In the genomic region with DNA sequence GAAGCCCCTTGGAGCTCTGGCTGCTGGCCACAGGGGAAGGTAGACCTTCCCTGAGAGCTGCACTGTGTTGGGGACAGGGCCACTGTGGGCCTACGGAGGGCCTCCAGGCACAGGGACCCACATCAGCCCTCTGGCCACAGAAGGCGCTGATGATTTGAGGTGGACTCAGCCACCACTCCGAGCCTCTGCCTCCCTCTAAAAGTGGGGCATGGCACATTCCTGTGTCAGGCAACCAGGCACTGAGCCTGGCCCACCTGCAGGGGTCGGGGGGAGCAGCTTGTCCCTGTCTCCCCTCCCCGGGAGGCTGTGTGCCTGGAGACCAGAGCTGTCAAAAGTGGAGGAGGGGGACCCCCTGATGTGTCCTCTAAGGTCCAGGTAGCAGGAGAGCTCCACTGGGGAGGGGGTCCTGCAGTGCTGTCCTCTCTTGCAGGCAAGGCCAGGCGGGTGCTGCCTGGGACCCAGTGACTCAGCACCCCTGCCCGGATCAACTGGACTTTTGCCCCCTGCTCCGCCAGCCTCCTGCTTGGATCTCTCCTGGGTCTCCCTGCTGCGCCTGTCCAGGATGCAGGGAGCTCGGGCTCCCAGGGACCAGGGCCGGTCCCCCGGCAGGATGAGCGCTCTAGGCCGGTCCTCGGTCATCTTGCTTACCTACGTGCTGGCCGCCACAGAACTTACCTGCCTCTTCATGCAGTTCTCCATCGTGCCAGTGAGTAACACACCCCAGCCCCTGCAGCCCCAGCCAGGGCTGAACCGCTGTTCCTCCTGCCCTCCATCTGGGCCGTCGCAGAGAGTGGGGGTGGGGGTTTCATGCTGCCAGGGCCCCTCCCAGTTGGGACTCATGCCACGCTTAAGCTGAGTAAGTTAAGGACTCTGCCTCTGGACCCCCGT, we compare ENCODE assay signal across 8 cellular contexts. TPM values are rescaled to one million over a fixed set of nuclear protein-coding genes. Genes with fewer than 3 reads are reported as not detected.
DNase-seq lines count a peak whose midpoint lies in the region; ATAC-seq, FAIRE-seq and TF ChIP-seq lines count a peak whose summit lies in the region.

No MANE protein-coding gene starts in this region.

- H3K9me3 ChIP-seq in esophagus (ENCODE audit: control insufficient read depth in 2 of 2, insufficient read depth in 1 of 2, low read depth in 1 of 2, low read length in 1 of 2) (no peaks in the 10 kb centered on the region), pancreas (no peaks in the 10 kb centered on the region)

- ATAC-seq in pancreas (no peak), GM19328 (IDR thresholded peaks at IDR 0.05; ENCODE audit: unreplicated experiment) (no peak), GM21526 (IDR thresholded peaks at IDR 0.05; ENCODE audit: low FRiP score, unreplicated experiment) (no peak), GM18907 (IDR thresholded peaks at IDR 0.05; ENCODE audit: unreplicated experiment) (no peak)

- H3K27ac ChIP-seq in esophagus (ENCODE audit: low read depth in 2 of 2, low read length in 1 of 2) (peak overlapping the region; percentile 57 to 73), pancreas (peak overlapping the region in 1 of 4 donors; percentile 30)

- H3K4me1 ChIP-seq in esophagus (ENCODE audit: control insufficient read depth in 2 of 2, insufficient read depth in 2 of 2, low read length in 1 of 2): peaks cover 8 to 46% of the 10 kb centered on the region in 2 donors
- H3K4me1 ChIP-seq in pancreas: peaks cover 0 to 7% (median 5%) of the 10 kb centered on the region in 3 donors

- DNase-seq in GM12865 (ENCODE audit: low read depth) (no peak), LoVo (ENCODE audit: low spot score) (peak; percentile 47), pancreas (no peak), SW480 (ENCODE audit: low spot score) (no peak)

- no peak for FAIRE-seq in pancreas (lab: Jason Lieb, UNC)

- WGBS in esophagus, 2 donors: 53 to 61% methylated on average over 22 to 23 of the region's 23 CpGs
- WGBS in pancreas, 2 donors: 84% methylated on average over 23 of the region's 23 CpGs

- no peak for TF ChIP-seq CTCF in GM12865 (IDR thresholded peaks at IDR 0.05; ENCODE audit: insufficient read depth, low read depth, low read length, missing control alignments)
- no peak for TF ChIP-seq CTCF in pancreas (IDR thresholded peaks at IDR 0.05)

- intact Hi-C loops in pancreas (cut with DNase I): no loop called here

- H3K27me3 ChIP-seq in esophagus (ENCODE audit: control insufficient read depth in 1 of 2, insufficient read depth in 2 of 2, low read length in 2 of 2): no peaks in the 10 kb centered on the region
- no peaks in the 10 kb centered on the region for H3K27me3 ChIP-seq in pancreas

- no peaks in the 10 kb centered on the region for H3K36me3 ChIP-seq in esophagus (ENCODE audit: control insufficient read depth in 2 of 2, insufficient read depth in 2 of 2, low read length in 1 of 2)
- no peaks in the 10 kb centered on the region for H3K36me3 ChIP-seq in pancreas

- H3K4me3 ChIP-seq in GM12865 (ENCODE audit: low read depth, low read length) (peak overlapping the region; percentile 75), esophagus (ENCODE audit: low read depth in 1 of 2, low read length in 2 of 2) (peak overlapping the region; percentile 53 to 57), pancreas (peak overlapping the region; percentile 35 to 69 (median 51))

RNA-seq across cellular contexts. Expression of a gene that starts 17.5 kb away (rescaled TPM):
- polyA plus RNA-seq in esophagus: 10 to 100 TPM; 12.1 to 27.5 TPM
- total RNA-seq in pancreas: 10 to 100 TPM in 5 of 6 donors, 1 to 10 TPM in 1; 9.2 to 23.1 (median 19.2) TPM
- 10 to 100 TPM; 36.1 to 71.4 TPM for polyA plus RNA-seq in pancreas

RNA-seq across cellular contexts. Expression of a gene that starts 26.2 kb away (rescaled TPM):
- polyA plus RNA-seq in esophagus: 10 to 100 TPM; 19.6 to 61.7 TPM
- 1 to 10 TPM in 4 of 6 donors, under 1 TPM in 2; 0.16 to 9.0 (median 2.1) TPM for total RNA-seq in pancreas
- 1 to 10 TPM; 2.6 to 5.9 TPM for polyA plus RNA-seq in pancreas
